Comparison of ENCODE assay signal across 1 cellular context in the genomic region with DNA sequence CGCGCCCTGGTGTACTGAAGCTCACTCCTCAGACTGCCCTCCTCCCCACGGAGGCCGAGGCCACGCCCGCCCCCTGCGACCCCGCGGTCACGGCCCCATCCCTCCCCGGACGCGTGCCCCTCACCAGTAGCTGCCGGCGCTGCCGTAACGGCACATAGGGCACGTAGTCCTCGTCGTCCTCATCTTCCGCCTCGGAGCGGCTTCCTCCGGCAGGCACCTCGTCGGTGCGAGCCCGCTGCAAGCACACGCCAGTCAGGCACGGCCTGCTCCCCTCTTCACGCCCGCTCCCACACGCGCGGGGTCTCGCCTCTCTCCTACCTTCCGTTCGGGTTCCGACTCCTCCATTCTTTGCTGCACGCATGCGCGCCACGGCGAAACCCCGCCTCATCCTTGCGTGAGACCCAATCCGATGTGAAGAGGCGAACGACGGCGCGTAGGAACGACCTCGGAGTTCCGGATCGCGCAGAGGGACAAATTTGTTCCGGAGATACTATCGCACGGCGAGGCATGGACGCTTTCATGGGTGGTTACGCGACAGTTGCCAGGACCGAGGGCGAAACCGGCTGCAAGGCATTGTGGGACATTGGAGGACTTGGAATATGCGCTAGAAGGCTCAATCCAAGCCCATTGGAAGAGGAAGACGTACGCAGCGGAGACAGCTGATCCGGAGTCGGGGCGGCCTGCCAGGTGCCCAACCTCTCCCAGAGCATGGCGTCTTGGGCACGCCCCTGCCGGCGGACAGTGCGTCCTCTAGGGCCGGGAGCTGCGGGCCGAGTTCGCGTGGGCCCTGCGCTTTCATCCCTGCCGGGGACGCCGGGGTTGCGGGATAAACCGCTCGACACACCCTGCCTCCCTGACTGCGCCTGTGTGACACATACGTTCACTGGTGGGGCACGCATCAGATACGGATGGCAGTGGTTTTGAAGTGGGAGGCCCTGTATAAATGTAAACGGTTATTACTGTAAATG.
TF ChIP-seq lines count a peak whose summit lies in the region.

Gene DDX41 (minus strand): TSS at position 361 of the 968 bp plus-strand sequence. CDS start 16 bp downstream, at position 345.

TF ChIP-seq in HEK293, 187 proteins besides CTCF, POLR2A, EP300 and RAD21 (continued from another document and continues in another):
- TF ChIP-seq BCL6B (tag by site-specific recombination; IDR thresholded peaks at IDR 0.05): no peak
- peak; percentile 96 for TF ChIP-seq ZNF394 (tag by site-specific recombination; IDR thresholded peaks at IDR 0.05; ENCODE audit: borderline replicate concordance)
- no peak for TF ChIP-seq ZNF19 (tag by site-specific recombination; IDR thresholded peaks at IDR 0.05; ENCODE audit: low read depth)
- TF ChIP-seq ZNF501 (tag by site-specific recombination; IDR thresholded peaks at IDR 0.05): peak; percentile 91
- TF ChIP-seq REPIN1 (tag by site-specific recombination; IDR thresholded peaks at IDR 0.05; ENCODE audit: low read depth): peak; percentile 68; the same call in 1 of the 2 replicates
- TF ChIP-seq, protein P1, sequence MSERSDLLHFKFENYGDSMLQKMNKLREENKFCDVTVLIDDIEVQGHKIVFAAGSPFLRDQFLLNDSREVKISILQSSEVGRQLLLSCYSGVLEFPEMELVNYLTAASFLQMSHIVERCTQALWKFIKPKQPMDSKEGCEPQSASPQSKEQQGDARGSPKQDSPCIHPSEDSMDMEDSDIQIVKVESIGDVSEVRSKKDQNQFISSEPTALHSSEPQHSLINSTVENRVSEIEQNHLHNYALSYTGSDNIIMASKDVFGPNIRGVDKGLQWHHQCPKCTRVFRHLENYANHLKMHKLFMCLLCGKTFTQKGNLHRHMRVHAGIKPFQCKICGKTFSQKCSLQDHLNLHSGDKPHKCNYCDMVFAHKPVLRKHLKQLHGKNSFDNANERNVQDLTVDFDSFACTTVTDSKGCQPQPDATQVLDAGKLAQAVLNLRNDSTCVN (tag by site-specific recombination; optimal IDR thresholded peaks at IDR 0.05): peak; percentile 97
- peak; percentile 100 for TF ChIP-seq ZNF600 (tag by site-specific recombination; IDR thresholded peaks at IDR 0.05)
- TF ChIP-seq ZNF544 (tag by site-specific recombination; IDR thresholded peaks at IDR 0.05): no peak
- TF ChIP-seq ZNF140 (tag by site-specific recombination; IDR thresholded peaks at IDR 0.05): no peak
- no peak for TF ChIP-seq ZNF776 (tag by site-specific recombination; IDR thresholded peaks at IDR 0.05; ENCODE audit: borderline replicate concordance)
- TF ChIP-seq ZNF138 (tag by site-specific recombination; IDR thresholded peaks at IDR 0.05; ENCODE audit: borderline replicate concordance): no peak
- peak; percentile 75 for TF ChIP-seq ZNF513 (tag by site-specific recombination; IDR thresholded peaks at IDR 0.05)
- no peak for TF ChIP-seq ZNF175 (tag by site-specific recombination; IDR thresholded peaks at IDR 0.05)
- TF ChIP-seq ZNF416 (tag by site-specific recombination; IDR thresholded peaks at IDR 0.05): no peak
- 0 out of 2 replicates have a peak, but pooled peaks have one; percentile 5 for TF ChIP-seq ZBTB44 (tag by site-specific recombination; IDR thresholded peaks at IDR 0.05)
- no peak for TF ChIP-seq ZNF530 (tag by site-specific recombination; IDR thresholded peaks at IDR 0.05; ENCODE audit: low read depth)
- no peak for TF ChIP-seq ZNF792 (tag by site-specific recombination; IDR thresholded peaks at IDR 0.05)
- TF ChIP-seq ZNF777 (tag by site-specific recombination; IDR thresholded peaks at IDR 0.05; ENCODE audit: borderline replicate concordance): peak; percentile 84; the same call in 1 of the 2 replicates
- no peak for TF ChIP-seq ZNF174 (tag by site-specific recombination; IDR thresholded peaks at IDR 0.05)
- TF ChIP-seq ZNF341 (tag by site-specific recombination; IDR thresholded peaks at IDR 0.05; ENCODE audit: low read depth): peak; percentile 82
- TF ChIP-seq ZNF561 (tag by site-specific recombination; IDR thresholded peaks at IDR 0.05; ENCODE audit: borderline replicate concordance): peak; percentile 88; the same call in 1 of the 2 replicates
- peak; percentile 58; the same call in 1 of the 2 replicates for TF ChIP-seq ZNF10 (tag by site-specific recombination; IDR thresholded peaks at IDR 0.05)
- no peak for TF ChIP-seq ZNF280D (tag by site-specific recombination; IDR thresholded peaks at IDR 0.05)
- no peak for TF ChIP-seq ZNF433 (tag by site-specific recombination; IDR thresholded peaks at IDR 0.05; ENCODE audit: low read depth)
- peak; percentile 43; the same call in 1 of the 2 replicates for TF ChIP-seq ZNF558 (tag by site-specific recombination; IDR thresholded peaks at IDR 0.05)
- no peak for TF ChIP-seq ZNF133 (tag by site-specific recombination; IDR thresholded peaks at IDR 0.05)
- TF ChIP-seq YY2 (tag by site-specific recombination; IDR thresholded peaks at IDR 0.05): peak; percentile 96
- no peak for TF ChIP-seq ZNF155 (tag by site-specific recombination; IDR thresholded peaks at IDR 0.05)
- TF ChIP-seq IKZF3 (tag by site-specific recombination; IDR thresholded peaks at IDR 0.05): peak; percentile 97
- TF ChIP-seq ZNF146 (tag by site-specific recombination; IDR thresholded peaks at IDR 0.05): no peak
- TF ChIP-seq ZNF660 (tag by site-specific recombination; IDR thresholded peaks at IDR 0.05): peak; percentile 72
- no peak for TF ChIP-seq MEIS1 (CRISPR knock-in tag; IDR thresholded peaks at IDR 0.05; ENCODE audit: borderline replicate concordance)
- TF ChIP-seq, protein P2, sequence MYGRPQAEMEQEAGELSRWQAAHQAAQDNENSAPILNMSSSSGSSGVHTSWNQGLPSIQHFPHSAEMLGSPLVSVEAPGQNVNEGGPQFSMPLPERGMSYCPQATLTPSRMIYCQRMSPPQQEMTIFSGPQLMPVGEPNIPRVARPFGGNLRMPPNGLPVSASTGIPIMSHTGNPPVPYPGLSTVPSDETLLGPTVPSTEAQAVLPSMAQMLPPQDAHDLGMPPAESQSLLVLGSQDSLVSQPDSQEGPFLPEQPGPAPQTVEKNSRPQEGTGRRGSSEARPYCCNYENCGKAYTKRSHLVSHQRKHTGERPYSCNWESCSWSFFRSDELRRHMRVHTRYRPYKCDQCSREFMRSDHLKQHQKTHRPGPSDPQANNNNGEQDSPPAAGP (tag by site-specific recombination; IDR thresholded peaks at IDR 0.05): peak; percentile 93
- TF ChIP-seq ZNF335 (tag by site-specific recombination; conservative IDR thresholded peaks at IDR 0.05): peak; percentile 98
- no peak for TF ChIP-seq ZNF354C (tag by site-specific recombination; IDR thresholded peaks at IDR 0.05; ENCODE audit: borderline replicate concordance, low read depth)
- TF ChIP-seq ZBTB17 (tag by site-specific recombination; IDR thresholded peaks at IDR 0.05): peak; percentile 100
- peak; percentile 72 for TF ChIP-seq ZFP37 (tag by site-specific recombination; IDR thresholded peaks at IDR 0.05)
- no peak for TF ChIP-seq GFI1B (tag by site-specific recombination; IDR thresholded peaks at IDR 0.05)
- peak; percentile 48 for TF ChIP-seq ZIC2 (tag by site-specific recombination; IDR thresholded peaks at IDR 0.05)
- no peak for TF ChIP-seq ZNF473 (tag by site-specific recombination; IDR thresholded peaks at IDR 0.05)
- peak; percentile 94 for TF ChIP-seq ZNF639 (tag by site-specific recombination; IDR thresholded peaks at IDR 0.05)
- peak; percentile 90 for TF ChIP-seq ZFP69B (tag by site-specific recombination; IDR thresholded peaks at IDR 0.05)
- TF ChIP-seq ZNF623 (tag by site-specific recombination; IDR thresholded peaks at IDR 0.05): no peak
- peak; percentile 41; the same call in 1 of the 2 replicates for TF ChIP-seq ZBTB48 (tag by site-specific recombination; IDR thresholded peaks at IDR 0.05)
- TF ChIP-seq GLIS2 (tag by site-specific recombination; IDR thresholded peaks at IDR 0.05): peak; percentile 82
- TF ChIP-seq ZNF24 (tag by site-specific recombination; IDR thresholded peaks at IDR 0.05): peak; percentile 90
- TF ChIP-seq ZEB2 (tag by site-specific recombination; IDR thresholded peaks at IDR 0.05): peak; percentile 98
- peak; percentile 85; the same call in 1 of the 2 replicates for TF ChIP-seq YY1 (tag by site-specific recombination; IDR thresholded peaks at IDR 0.05)
- no peak for TF ChIP-seq ZNF426 (tag by site-specific recombination; IDR thresholded peaks at IDR 0.05)
- TF ChIP-seq, protein P3, sequence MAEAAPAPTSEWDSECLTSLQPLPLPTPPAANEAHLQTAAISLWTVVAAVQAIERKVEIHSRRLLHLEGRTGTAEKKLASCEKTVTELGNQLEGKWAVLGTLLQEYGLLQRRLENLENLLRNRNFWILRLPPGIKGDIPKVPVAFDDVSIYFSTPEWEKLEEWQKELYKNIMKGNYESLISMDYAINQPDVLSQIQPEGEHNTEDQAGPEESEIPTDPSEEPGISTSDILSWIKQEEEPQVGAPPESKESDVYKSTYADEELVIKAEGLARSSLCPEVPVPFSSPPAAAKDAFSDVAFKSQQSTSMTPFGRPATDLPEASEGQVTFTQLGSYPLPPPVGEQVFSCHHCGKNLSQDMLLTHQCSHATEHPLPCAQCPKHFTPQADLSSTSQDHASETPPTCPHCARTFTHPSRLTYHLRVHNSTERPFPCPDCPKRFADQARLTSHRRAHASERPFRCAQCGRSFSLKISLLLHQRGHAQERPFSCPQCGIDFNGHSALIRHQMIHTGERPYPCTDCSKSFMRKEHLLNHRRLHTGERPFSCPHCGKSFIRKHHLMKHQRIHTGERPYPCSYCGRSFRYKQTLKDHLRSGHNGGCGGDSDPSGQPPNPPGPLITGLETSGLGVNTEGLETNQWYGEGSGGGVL (tag by site-specific recombination; IDR thresholded peaks at IDR 0.05): no peak
- TF ChIP-seq ZNF791 (tag by site-specific recombination; IDR thresholded peaks at IDR 0.05): no peak
- TF ChIP-seq ZNF585B (tag by site-specific recombination; IDR thresholded peaks at IDR 0.05): no peak
- peak; percentile 52; the same call in 1 of the 2 replicates for TF ChIP-seq OVOL3 (tag by site-specific recombination; IDR thresholded peaks at IDR 0.05)
- TF ChIP-seq MZF1 (tag by site-specific recombination; IDR thresholded peaks at IDR 0.05; ENCODE audit: borderline replicate concordance): no peak
- TF ChIP-seq ZNF404 (tag by site-specific recombination; IDR thresholded peaks at IDR 0.05): no peak
